ENCODE assay signal across 23 cellular contexts in genomic region chr6:35080016-35080680, GRCh38.
DNase-seq lines count a peak whose midpoint lies in the region; ATAC-seq and TF ChIP-seq lines count a peak whose summit lies in the region.
"Had no signal": no experiment of that assay in that cellular context is flagged by ENCODE, and none has a peak within 500 bp of the region (broad histone marks: within the 10 kb centered on the region; RNA-seq: fewer than 3 reads in every experiment).

No MANE protein-coding gene starts in this region.

- H3K79me1 ChIP-seq in mesenchymal stem cell (replicated peaks; ENCODE audit: low read length, poor library complexity, severe bottlenecking) = no peaks in the 10 kb centered on the region

- no peak for TF ChIP-seq EP300 in transverse colon (IDR thresholded peaks at IDR 0.05; ENCODE audit: low read depth)

- in situ Hi-C loops in transverse colon (cut with MboI; ENCODE audit: low pct_ligation_motif_present in 1 of 4, low pct_unique_long_range_greater_than_20kb in 1 of 4, low sequenced_read_pairs in 3 of 4) = no loop called here

- DNase-seq in cardiac septum (ENCODE audit: low spot score) (peak; percentile 27), left ventricle myocardium inferior (no peak), dorsolateral prefrontal cortex (peak in 5 of 10 donors; percentile 9 to 32 (median 21)), left lobe of liver (ENCODE audit: low spot score) (peak; percentile 21), transverse colon (peak; percentile 3), cerebellum (ENCODE audit: low spot score) (no peak), NCI-H2029 treated with DMSO at 0.1 percent for 48 hours (lab: John Stamatoyannopoulos, UW) (no peak), mesenchymal stem cell (no peak)
- DNase-seq: activated CD8-positive, alpha-beta T cell treated with anti-CD3 and anti-CD28 coated beads for 36 hours; activated gamma-delta T cell; DMS153; heart right ventricle; KBM-7; MM.1S; NCI-H1417 treated with DMSO at 0.1 percent for 48 hours; NCI-H446 treated with DMSO at 0.1 percent for 48 hours; small intestine; stimulated activated CD4-positive, alpha-beta T cell treated with anti-CD3 and anti-CD28 coated beads, Interleukin-2, amount 100 ng/mL, for 24 hours; T-helper 2 cell; trophoblast cell had no signal

- no peak overlapping the region for H3K23ac ChIP-seq in mesenchymal stem cell (ENCODE audit: low read length in 2 of 2)

- H3K27me3 ChIP-seq in left ventricle myocardium inferior (ENCODE audit: low read depth) (no peaks in the 10 kb centered on the region), dorsolateral prefrontal cortex (no peaks in the 10 kb centered on the region), transverse colon (no peaks in the 10 kb centered on the region), mesenchymal stem cell (ENCODE audit: control insufficient read depth in 1 of 2, insufficient read depth in 1 of 2, low read length in 2 of 2) (no peaks in the 10 kb centered on the region)
- H3K27me3 ChIP-seq: heart right ventricle had no signal

- H3K9me3 ChIP-seq in left ventricle myocardium inferior (replicated peaks) (no peaks in the 10 kb centered on the region), transverse colon (no peaks in the 10 kb centered on the region), mesenchymal stem cell (ENCODE audit: control insufficient read depth, low read length) (no peaks in the 10 kb centered on the region)
- H3K9me3 ChIP-seq: HAP-1, heart right ventricle had no signal

- H3K14ac ChIP-seq in mesenchymal stem cell (ENCODE audit: low read length in 2 of 2) = no peak overlapping the region

- no peak overlapping the region for H3K4me2 ChIP-seq in mesenchymal stem cell (ENCODE audit: low read length, poor library complexity, severe bottlenecking)

- H4K91ac ChIP-seq in mesenchymal stem cell (ENCODE audit: low read length) = no peak overlapping the region

- no peak overlapping the region for H2BK5ac ChIP-seq in mesenchymal stem cell (ENCODE audit: low read depth, low read length, poor library complexity, severe bottlenecking)

- no peak overlapping the region for H3K4ac ChIP-seq in mesenchymal stem cell (ENCODE audit: low read depth in 1 of 2, low read length in 2 of 2)

- intact Hi-C loops in cardiac septum (cut with DNase I) (no loop called here), left ventricle myocardium inferior (cut with micrococcal nuclease) (no loop called here), dorsolateral prefrontal cortex (cut with DNase I) (no loop called here), transverse colon (cut with DNase I; ENCODE audit: low total_unique reads) (loop anchor here (10.0 kb wide), 1 partner anchor 65 kb away; no protein-coding TSS in a partner anchor)

- H3K4me3 ChIP-seq in left ventricle myocardium inferior (no peak overlapping the region), dorsolateral prefrontal cortex (no peak overlapping the region), transverse colon (no peak overlapping the region), mesenchymal stem cell (ENCODE audit: insufficient read depth in 1 of 2, low read depth in 1 of 2, low read length in 2 of 2) (no peak overlapping the region)
- H3K4me3 ChIP-seq: HAP-1, heart right ventricle had no signal

- no peak overlapping the region for H2BK15ac ChIP-seq in mesenchymal stem cell (ENCODE audit: low read depth, poor library complexity, severe bottlenecking)

- H3K27ac ChIP-seq in left ventricle myocardium inferior (replicated peaks) (no peak overlapping the region), dorsolateral prefrontal cortex (peak overlapping the region in 31 of 59 donors; percentile 7 to 84 (median 60)), transverse colon (no peak overlapping the region), mesenchymal stem cell (ENCODE audit: low read length, poor library complexity, severe bottlenecking) (no peak overlapping the region)
- H3K27ac ChIP-seq: epithelial cell of prostate had no signal

- no peak overlapping the region for H3K9ac ChIP-seq in mesenchymal stem cell (ENCODE audit: low read length)

- no peak overlapping the region for H2BK12ac ChIP-seq in mesenchymal stem cell (ENCODE audit: low read length in 2 of 2)

- H3K36me3 ChIP-seq in left ventricle myocardium inferior (peaks cover 91% of the 10 kb centered on the region), transverse colon (peaks cover 0 to 48% (median 13%) of the 10 kb centered on the region in 4 donors), mesenchymal stem cell (ENCODE audit: control insufficient read depth in 1 of 2, insufficient read depth in 2 of 2, low read depth in 1 of 2, low read length in 2 of 2) (peaks cover 50 to 69% of the 10 kb centered on the region in 2 experiments)

- H3K4me1 ChIP-seq in left ventricle myocardium inferior (peaks cover 18% of the 10 kb centered on the region), transverse colon (peaks cover 0 to 3% (median 0%) of the 10 kb centered on the region in 4 donors), mesenchymal stem cell (ENCODE audit: control insufficient read depth, insufficient read depth, low read depth, low read length) (peaks cover 26% of the 10 kb centered on the region)
- H3K4me1 ChIP-seq: HAP-1 had no signal

- TF ChIP-seq CTCF in left ventricle myocardium inferior (IDR thresholded peaks at IDR 0.05; ENCODE audit: borderline replicate concordance) = no peak
- no peak for TF ChIP-seq CTCF in dorsolateral prefrontal cortex (IDR thresholded peaks at IDR 0.05 in 54 of 56, conservative IDR thresholded peaks at IDR 0.05 in 2 of 56; ENCODE audit: low read depth in 1 of 56, partially characterized antibody in 56 of 56)
- TF ChIP-seq CTCF in transverse colon (IDR thresholded peaks at IDR 0.05) = no peak

- ATAC-seq in left lobe of liver = no peak
- ATAC-seq: activated CD8-positive, alpha-beta T cell treated with anti-CD3 and anti-CD28 coated beads for 36 hours; SK-N-SH treated with all-trans-retinoic acid at 6 μM for 48 hours had no signal

- 93% methylated on average over 13 of the region's 13 CpGs; no CpG with 5 or more reads in 1 of the 2 donors for WGBS in transverse colon (ENCODE audit: low coverage in 1 of 2), 2 donors
- 93% methylated on average over 13 of the region's 13 CpGs for WGBS in mesenchymal stem cell

- no peak overlapping the region for H2BK120ac ChIP-seq in mesenchymal stem cell (ENCODE audit: low read depth, low read length)

- no peak overlapping the region for H4K8ac ChIP-seq in mesenchymal stem cell (ENCODE audit: low read length)

- TF ChIP-seq POLR2A in transverse colon (IDR thresholded peaks at IDR 0.05) = no peak

- no peak overlapping the region for H2AK5ac ChIP-seq in mesenchymal stem cell (ENCODE audit: low read length, severe bottlenecking)

- H2AFZ ChIP-seq in mesenchymal stem cell (ENCODE audit: low read depth, low read length) = no peak overlapping the region

- H3K18ac ChIP-seq in mesenchymal stem cell (ENCODE audit: low read depth in 1 of 2, low read length in 2 of 2) = no peak overlapping the region

Comparison
In these comparisons a context has a peak if more than half of its experiments do, and no peak if none do; other contexts are left out.
1. DNase-seq: peak in cardiac septum (single experiment), left lobe of liver (single experiment) and transverse colon (single experiment); none in left ventricle myocardium inferior (single experiment), cerebellum (single experiment), NCI-H2029 treated with DMSO at 0.1 percent for 48 hours (single experiment) and mesenchymal stem cell (single experiment).
2. H3K27ac ChIP-seq: peak in dorsolateral prefrontal cortex (31 of 59); none in left ventricle myocardium inferior (single experiment), transverse colon (0 of 4) and mesenchymal stem cell (single experiment).